Comparison of ENCODE assay signal across 17 cellular contexts in genomic region chr11:46694095-46694494, GRCh38. TPM values are rescaled to one million over a fixed set of nuclear protein-coding genes. Genes with fewer than 3 reads are reported as not detected.
DNase-seq lines count a peak whose midpoint lies in the region; ATAC-seq, FAIRE-seq and TF ChIP-seq lines count a peak whose summit lies in the region.
"Had no signal": no experiment of that assay in that cellular context is flagged by ENCODE, and none has a peak within 500 bp of the region (broad histone marks: within the 10 kb centered on the region; RNA-seq: fewer than 3 reads in every experiment).

No MANE protein-coding gene starts in this region.

- TF ChIP-seq RAD21 in HepG2 (CRISPR knock-in tag; IDR thresholded peaks at IDR 0.05): no peak

- peak overlapping the region; percentile 77 for H2AK5ac ChIP-seq in trophoblast cell (ENCODE audit: low read length)

- H2AFZ ChIP-seq in HepG2 (ENCODE audit: low read length) (no peak overlapping the region), trophoblast cell (ENCODE audit: insufficient read depth, low read length, poor library complexity) (no peak overlapping the region)

- H3K9me3 ChIP-seq in HepG2 (ENCODE audit: low read length): no peaks in the 10 kb centered on the region
- no peaks in the 10 kb centered on the region for H3K9me3 ChIP-seq in right lobe of liver
- H3K9me3 ChIP-seq in trophoblast cell (ENCODE audit: insufficient read depth, low read depth, low read length): no peaks in the 10 kb centered on the region
- no peaks in the 10 kb centered on the region for H3K9me3 ChIP-seq in vagina

- peaks cover 8% of the 10 kb centered on the region for H3K79me1 ChIP-seq in trophoblast cell (ENCODE audit: low read length)

- H3K4me2 ChIP-seq in HepG2 (ENCODE audit: low read depth, low read length): no peak overlapping the region
- no peak overlapping the region for H3K4me2 ChIP-seq in trophoblast cell (ENCODE audit: low read length)

- DNase-seq in HepG2 (ENCODE audit: low spot score): no peak
- DNase-seq in right lobe of liver: no peak
- no peak for DNase-seq in coronary artery (ENCODE audit: low spot score)
- no peak for DNase-seq in trophoblast cell
- no peak for DNase-seq in vagina (ENCODE audit: extremely low spot score in 2 of 2)
- DNase-seq in urothelium cell line (ENCODE audit: low spot score): no peak
- DNase-seq in superior temporal gyrus (ENCODE audit: extremely low spot score): no peak
- DNase-seq: activated CD8-positive, alpha-beta T cell treated with anti-CD3 and anti-CD28 coated beads, Interleukin-2, amount 10 ng/mL, durations not matched to agents 7 days and 5 days; activated naive CD4-positive, alpha-beta T cell treated with anti-CD3 and anti-CD28 coated beads for 36 hours; cortex of kidney; naive thymus-derived CD8-positive, alpha-beta T cell; NCI-H1930; NCI-H526 treated with DMSO at 0.1 percent for 48 hours; stimulated activated CD4-positive, alpha-beta T cell treated with anti-CD3 and anti-CD28 coated beads, Interleukin-12 subunit alpha, Interleukin-12 subunit beta, amount 100 ng/mL, for 4 hours had no signal

- H4K12ac ChIP-seq in trophoblast cell (ENCODE audit: low read depth, low read length): no peak overlapping the region

- no peak for TF ChIP-seq EP300 in HepG2 (IDR thresholded peaks at IDR 0.05; ENCODE audit: low read depth in 2 of 2, low read length in 2 of 2)
- TF ChIP-seq EP300 in HepG2 (CRISPR knock-in tag; IDR thresholded peaks at IDR 0.05; ENCODE audit: borderline replicate concordance): no peak

- H3K4me1 ChIP-seq in HepG2 (ENCODE audit: insufficient read depth, low read length) (peaks cover 79% of the 10 kb centered on the region), right lobe of liver (peaks cover 0 to 38% (median 16%) of the 10 kb centered on the region in 4 donors), trophoblast cell (ENCODE audit: control insufficient read depth in 1 of 2, insufficient read depth in 2 of 2, low read length in 2 of 2) (peaks cover 33 to 36% of the 10 kb centered on the region in 2 experiments), vagina (peaks cover 62% of the 10 kb centered on the region)

- CTCF ChIA-PET in HepG2 (lab: Yijun Ruan, JAX; ENCODE audit: low intra/inter-chr PET ratio, low total read pairs): no interaction called here

- no peak overlapping the region for H3K23ac ChIP-seq in trophoblast cell (ENCODE audit: low read length)

- TF ChIP-seq CTCF in HepG2 (CRISPR knock-in tag; IDR thresholded peaks at IDR 0.05): no peak
- TF ChIP-seq CTCF in right lobe of liver (IDR thresholded peaks at IDR 0.05): no peak
- no peak for TF ChIP-seq CTCF in coronary artery (IDR thresholded peaks at IDR 0.05)
- no peak for TF ChIP-seq CTCF in vagina (IDR thresholded peaks at IDR 0.05)

- POLR2A ChIA-PET in HepG2 (lab: Yijun Ruan, JAX): interaction anchor here (3.6 kb wide), 1 partner anchor 25 kb away, joined by 29 read pairs; the partner anchor contains the start of gene F2

- peak overlapping the region; percentile 14 for H3K18ac ChIP-seq in trophoblast cell (ENCODE audit: low read length)

- H4K20me1 ChIP-seq in HepG2 (ENCODE audit: insufficient read depth, low read length): no peaks in the 10 kb centered on the region

- peak overlapping the region; percentile 5 for H4K91ac ChIP-seq in trophoblast cell (ENCODE audit: low read depth, low read length)

- no peak overlapping the region for H3K9ac ChIP-seq in HepG2 (ENCODE audit: insufficient read depth, low read depth, low read length)
- no peak overlapping the region for H3K9ac ChIP-seq in trophoblast cell (ENCODE audit: low read length)

- FAIRE-seq in HepG2 (lab: Jason Lieb, UNC): no peak
- no peak for FAIRE-seq in urothelium cell line (lab: Jason Lieb, UNC)
- FAIRE-seq: GM12892, islet of Langerhans had no signal

- ATAC-seq in HepG2 (no peak), right lobe of liver (no peak), HG03108 (IDR thresholded peaks at IDR 0.05; ENCODE audit: unreplicated experiment) (no peak)
- ATAC-seq: activated CD8-positive, alpha-beta T cell treated with anti-CD3 and anti-CD28 coated beads, Interleukin-2, amount 10 ng/mL, durations not matched to agents 7 days and 5 days; naive thymus-derived CD8-positive, alpha-beta T cell had no signal

- H3K4me3 ChIP-seq in HepG2 (replicated peaks in 1 of 3; ENCODE audit: insufficient read depth in 1 of 3, low read depth in 2 of 3, low read length in 3 of 3) (no peak overlapping the region), right lobe of liver (no peak overlapping the region), coronary artery (no peak overlapping the region), trophoblast cell (ENCODE audit: low read depth, low read length) (no peak overlapping the region), vagina (no peak overlapping the region)

- H3K79me2 ChIP-seq in HepG2 (ENCODE audit: insufficient read depth, low read length): peaks cover 9% of the 10 kb centered on the region
- no peaks in the 10 kb centered on the region for H3K79me2 ChIP-seq in trophoblast cell (ENCODE audit: control insufficient read depth, insufficient read depth, low read length, poor library complexity)

- BruUV-seq in HepG2 (replicated peaks; lab: Mats Ljungman, UMichigan): no TSS peak

- in situ Hi-C loops in HepG2 (cut with HindIII; ENCODE audit: extremely low pct_ligation_motif_present, low pct_unique_long_range_greater_than_20kb): loop anchor here (5.0 kb wide), 1 partner anchor 33 kb away; no protein-coding TSS in a partner anchor

- intact Hi-C loops in HepG2 (cut with micrococcal nuclease; ENCODE audit: unreplicated experiment) (no loop called here), right lobe of liver (cut with DNase I) (no loop called here), vagina (cut with DNase I) (no loop called here)

- peak overlapping the region; percentile 33 for H2BK12ac ChIP-seq in trophoblast cell (ENCODE audit: low read length)

- H2BK5ac ChIP-seq in trophoblast cell (ENCODE audit: low read depth, low read length, poor library complexity): peak overlapping the region; percentile 14

- peak overlapping the region; percentile 34 for H3K14ac ChIP-seq in trophoblast cell (ENCODE audit: low read length)

- no peaks in the 10 kb centered on the region for H3K27me3 ChIP-seq in HepG2 (ENCODE audit: control insufficient read depth in 1 of 2, insufficient read depth in 2 of 2, low read length in 2 of 2)
- H3K27me3 ChIP-seq in right lobe of liver: no peaks in the 10 kb centered on the region
- H3K27me3 ChIP-seq in trophoblast cell (ENCODE audit: insufficient read depth, low read length): no peaks in the 10 kb centered on the region
- no peaks in the 10 kb centered on the region for H3K27me3 ChIP-seq in vagina

- peaks cover 6 to 17% of the 10 kb centered on the region in 2 experiments; a peak in 4 of 5 replicates for H3K36me3 ChIP-seq in HepG2 (replicated peaks in 1 of 2; ENCODE audit: control insufficient read depth in 1 of 2, insufficient read depth in 2 of 2, low read length in 2 of 2)
- H3K36me3 ChIP-seq in right lobe of liver: peaks cover 0 to 37% (median 20%) of the 10 kb centered on the region in 4 donors
- peaks cover 36 to 37% of the 10 kb centered on the region in 2 experiments for H3K36me3 ChIP-seq in trophoblast cell (ENCODE audit: control insufficient read depth in 1 of 2, insufficient read depth in 2 of 2, low read length in 2 of 2)
- H3K36me3 ChIP-seq in vagina: peaks cover 0 to 43% of the 10 kb centered on the region in 2 donors

- no peak overlapping the region for H4K8ac ChIP-seq in trophoblast cell (ENCODE audit: low read depth, low read length)

- peak overlapping the region; percentile 60 for H3K27ac ChIP-seq in HepG2 (ENCODE audit: extremely low read length, insufficient read depth, low read length)
- H3K27ac ChIP-seq in right lobe of liver: no peak overlapping the region
- peak overlapping the region; percentile 24 to 83 for H3K27ac ChIP-seq in coronary artery
- peak overlapping the region; percentile 55 for H3K27ac ChIP-seq in trophoblast cell (ENCODE audit: low read depth, low read length)
- peak overlapping the region; percentile 95 for H3K27ac ChIP-seq in vagina

- peak overlapping the region; percentile 5 for H2BK120ac ChIP-seq in trophoblast cell (ENCODE audit: insufficient read depth, low read length, poor library complexity)

- no peak overlapping the region for H3K4ac ChIP-seq in trophoblast cell (ENCODE audit: low read depth, low read length)

- WGBS in HepG2 (ENCODE audit: low lambda C conversion rate): 98% methylated on average over 6 of the region's 6 CpGs
- WGBS in right lobe of liver (ENCODE audit: insufficient coverage, low coverage, low lambda C conversion rate, missing lambda C conversion rate): 65% methylated on average over 2 of the region's 6 CpGs
- WGBS in trophoblast cell (ENCODE audit: extremely low coverage, insufficient coverage, insufficient read length): no CpG with 5 or more reads among the region's 6 CpGs

- TF ChIP-seq POLR2A in HepG2 (IDR thresholded peaks at IDR 0.05; ENCODE audit: insufficient read depth in 1 of 2, low read depth in 2 of 2, low read length in 2 of 2): no peak
- TF ChIP-seq POLR2A in right lobe of liver (IDR thresholded peaks at IDR 0.05): no peak
- TF ChIP-seq POLR2A in vagina (IDR thresholded peaks at IDR 0.05): no peak

RNA-seq across cellular contexts. Expression of gene ARHGAP1, which starts 6.3 kb away (rescaled TPM):
- total RNA-seq in HepG2 (2016; rRNA removed; fragmentation: Illumina TruSeq; extraction: Trizol) (18.6 and 22.4 TPM in 2 replicates), right lobe of liver (10 to 100 TPM; 26.5 to 46.2 (median 30.9) TPM), vagina (80.3 TPM)
- total RNA-seq in HepG2 (2016; cell fraction: cytosol; rRNA removed; fragmentation: Illumina TruSeq; extraction: Trizol; ENCODE audit: low read depth): 2.2 and 2.6 TPM in 2 replicates
- 17.2 and 17.3 TPM in 2 replicates for total RNA-seq in HepG2 (2016; cell fraction: insoluble cytoplasmic fraction; rRNA removed; fragmentation: Illumina TruSeq; extraction: Trizol)
- 7.4 and 7.6 TPM in 2 replicates for total RNA-seq in HepG2 (2016; cell fraction: membrane; rRNA removed; fragmentation: Illumina TruSeq; extraction: Trizol)
- total RNA-seq in HepG2 (2016; cell fraction: nucleus; rRNA removed; fragmentation: Illumina TruSeq; extraction: Trizol): 19.5 and 19.8 TPM in 2 replicates
- polyA plus RNA-seq in HepG2 (2011; rRNA removed): 30.3 and 30.7 TPM in 2 replicates
- polyA plus RNA-seq in HepG2 (2011; cell fraction: cytosol; rRNA removed): 11.4 and 13.8 TPM in 2 replicates
- polyA plus RNA-seq in HepG2 (2011; cell fraction: nucleus; rRNA removed): 35.4 and 37.1 TPM in 2 replicates
- 17.6 and 26.9 TPM in 2 replicates for polyA plus RNA-seq in HepG2 (2012)
- polyA plus RNA-seq in HepG2 (2016; cell fraction: cytosol; fragmentation: Illumina TruSeq; extraction: Trizol; ENCODE audit: low read depth): 1.6 and 1.9 TPM in 2 replicates
- polyA plus RNA-seq in HepG2 (2016; cell fraction: insoluble cytoplasmic fraction; fragmentation: Illumina TruSeq; extraction: Trizol; ENCODE audit: low read depth): 20.3 and 30.3 TPM in 2 replicates
- 5.0 and 6.0 TPM in 2 replicates for polyA plus RNA-seq in HepG2 (2016; cell fraction: membrane; fragmentation: Illumina TruSeq; extraction: Trizol; ENCODE audit: low read depth)
- polyA plus RNA-seq in HepG2 (2016; cell fraction: nucleus; fragmentation: Illumina TruSeq; extraction: Trizol; ENCODE audit: insufficient read depth, low read depth): 34.1 and 41.6 TPM in 2 replicates
- polyA minus RNA-seq in HepG2 (2011; rRNA and poly(A)+ RNA removed; ENCODE audit: low replicate concordance): 57.4 and 70.9 TPM in 2 replicates
- polyA minus RNA-seq in HepG2 (2011; cell fraction: cytosol; rRNA and poly(A)+ RNA removed): 31.2 and 36.9 TPM in 2 replicates
- 17.0 and 22.0 TPM in 2 replicates for polyA minus RNA-seq in HepG2 (2011; cell fraction: nucleus; rRNA and poly(A)+ RNA removed)
- 78.4 and 80.5 TPM in 2 replicates for polyA plus RNA-seq in trophoblast cell (2013)

RNA-seq across cellular contexts. Expression of gene ZNF408, which starts 6.7 kb away (rescaled TPM):
- total RNA-seq in HepG2 (2016; rRNA removed; fragmentation: Illumina TruSeq; extraction: Trizol) (8.3 and 12.5 TPM in 2 replicates), right lobe of liver (10 to 100 TPM in 1 of 6 experiments, 1 to 10 TPM in 5; 4.0 to 16.3 (median 6.9) TPM), vagina (12.5 TPM)
- total RNA-seq in HepG2 (2016; cell fraction: cytosol; rRNA removed; fragmentation: Illumina TruSeq; extraction: Trizol; ENCODE audit: low read depth): 12.1 and 12.2 TPM in 2 replicates
- 6.9 and 11.8 TPM in 2 replicates for total RNA-seq in HepG2 (2016; cell fraction: insoluble cytoplasmic fraction; rRNA removed; fragmentation: Illumina TruSeq; extraction: Trizol)
- total RNA-seq in HepG2 (2016; cell fraction: membrane; rRNA removed; fragmentation: Illumina TruSeq; extraction: Trizol): 4.8 TPM in 2 replicates
- 12.2 and 12.7 TPM in 2 replicates for total RNA-seq in HepG2 (2016; cell fraction: nucleus; rRNA removed; fragmentation: Illumina TruSeq; extraction: Trizol)
- polyA plus RNA-seq in HepG2 (2011; rRNA removed): 11.2 and 15.6 TPM in 2 replicates
- polyA plus RNA-seq in HepG2 (2011; cell fraction: cytosol; rRNA removed): 7.2 and 10.7 TPM in 2 replicates
- 29.5 and 29.9 TPM in 2 replicates for polyA plus RNA-seq in HepG2 (2011; cell fraction: nucleus; rRNA removed)
- polyA plus RNA-seq in HepG2 (2012): 7.6 and 9.9 TPM in 2 replicates
- polyA plus RNA-seq in HepG2 (2016; cell fraction: cytosol; fragmentation: Illumina TruSeq; extraction: Trizol; ENCODE audit: low read depth): 1.7 and 2.3 TPM in 2 replicates
- 8.7 and 9.3 TPM in 2 replicates for polyA plus RNA-seq in HepG2 (2016; cell fraction: insoluble cytoplasmic fraction; fragmentation: Illumina TruSeq; extraction: Trizol; ENCODE audit: low read depth)
- 3.3 and 3.7 TPM in 2 replicates for polyA plus RNA-seq in HepG2 (2016; cell fraction: membrane; fragmentation: Illumina TruSeq; extraction: Trizol; ENCODE audit: low read depth)
- polyA plus RNA-seq in HepG2 (2016; cell fraction: nucleus; fragmentation: Illumina TruSeq; extraction: Trizol; ENCODE audit: insufficient read depth, low read depth): 27.1 and 29.0 TPM in 2 replicates
- 15.2 and 22.6 TPM in 2 replicates for polyA minus RNA-seq in HepG2 (2011; rRNA and poly(A)+ RNA removed; ENCODE audit: low replicate concordance)
- 6.3 and 9.7 TPM in 2 replicates for polyA minus RNA-seq in HepG2 (2011; cell fraction: cytosol; rRNA and poly(A)+ RNA removed)
- 16.9 and 17.4 TPM in 2 replicates for polyA minus RNA-seq in HepG2 (2011; cell fraction: nucleus; rRNA and poly(A)+ RNA removed)
- polyA plus RNA-seq in trophoblast cell (2013): 9.1 and 9.3 TPM in 2 replicates

RNA-seq across cellular contexts. Expression of gene F2, which starts 24.9 kb away (rescaled TPM):
- 110 and 330 TPM in 2 replicates for total RNA-seq in HepG2 (2016; rRNA removed; fragmentation: Illumina TruSeq; extraction: Trizol)
- 32.5 and 33.6 TPM in 2 replicates for total RNA-seq in HepG2 (2016; cell fraction: cytosol; rRNA removed; fragmentation: Illumina TruSeq; extraction: Trizol; ENCODE audit: low read depth)
- total RNA-seq in HepG2 (2016; cell fraction: insoluble cytoplasmic fraction; rRNA removed; fragmentation: Illumina TruSeq; extraction: Trizol): 93.3 and 344 TPM in 2 replicates
- total RNA-seq in HepG2 (2016; cell fraction: membrane; rRNA removed; fragmentation: Illumina TruSeq; extraction: Trizol): 41.4 and 43.0 TPM in 2 replicates
- 288 and 346 TPM in 2 replicates for total RNA-seq in HepG2 (2016; cell fraction: nucleus; rRNA removed; fragmentation: Illumina TruSeq; extraction: Trizol)
- polyA plus RNA-seq in HepG2 (2011; rRNA removed): 801 and 1,074 TPM in 2 replicates
- 955 and 1,075 TPM in 2 replicates for polyA plus RNA-seq in HepG2 (2011; cell fraction: cytosol; rRNA removed)
- polyA plus RNA-seq in HepG2 (2011; cell fraction: nucleus; rRNA removed): 1,042 and 1,045 TPM in 2 replicates
- 447 and 558 TPM in 2 replicates for polyA plus RNA-seq in HepG2 (2012)
- 25.3 and 27.2 TPM in 2 replicates for polyA plus RNA-seq in HepG2 (2016; cell fraction: cytosol; fragmentation: Illumina TruSeq; extraction: Trizol; ENCODE audit: low read depth)
- 93.3 and 115 TPM in 2 replicates for polyA plus RNA-seq in HepG2 (2016; cell fraction: insoluble cytoplasmic fraction; fragmentation: Illumina TruSeq; extraction: Trizol; ENCODE audit: low read depth)
- polyA plus RNA-seq in HepG2 (2016; cell fraction: membrane; fragmentation: Illumina TruSeq; extraction: Trizol; ENCODE audit: low read depth): 30.7 and 34.2 TPM in 2 replicates
- polyA plus RNA-seq in HepG2 (2016; cell fraction: nucleus; fragmentation: Illumina TruSeq; extraction: Trizol; ENCODE audit: insufficient read depth, low read depth): 450 and 474 TPM in 2 replicates
- 0.51 and 1,039 TPM in 2 replicates for polyA minus RNA-seq in HepG2 (2011; rRNA and poly(A)+ RNA removed; ENCODE audit: low replicate concordance)
- polyA minus RNA-seq in HepG2 (2011; cell fraction: cytosol; rRNA and poly(A)+ RNA removed): 289 and 363 TPM in 2 replicates
- 449 and 482 TPM in 2 replicates for polyA minus RNA-seq in HepG2 (2011; cell fraction: nucleus; rRNA and poly(A)+ RNA removed)
- total RNA-seq in right lobe of liver: 1,000 to 10,000 TPM in 3 of 6 experiments, 100 to 1,000 TPM in 3; 825 to 1,339 (median 1,089) TPM
- 0.04 and 0.05 TPM in 2 replicates for polyA plus RNA-seq in trophoblast cell (2013)
- not detected for total RNA-seq in vagina
- total RNA-seq: activated naive CD4-positive, alpha-beta T cell treated with anti-CD3 and anti-CD28 coated beads for 36 hours; naive thymus-derived CD8-positive, alpha-beta T cell had no signal
- polyA plus RNA-seq: naive thymus-derived CD8-positive, alpha-beta T cell had no signal

Comparison
In these comparisons a context has a peak if more than half of its experiments do, and no peak if none do; other contexts are left out.
1. H3K27ac ChIP-seq: peak in HepG2 (single experiment), coronary artery (2 of 2), trophoblast cell (single experiment) and vagina (single experiment); none in right lobe of liver (0 of 3).
2. RNA of gene F2, which starts 24.9 kb away (total RNA-seq): 825 to 1,339 TPM in right lobe of liver and 32.5 to 346 TPM in HepG2; not detected in vagina (single experiment); every median in the first group is over 10 times any median in the second.